24 cellular contexts compared by ENCODE assay signal in the genomic region with DNA sequence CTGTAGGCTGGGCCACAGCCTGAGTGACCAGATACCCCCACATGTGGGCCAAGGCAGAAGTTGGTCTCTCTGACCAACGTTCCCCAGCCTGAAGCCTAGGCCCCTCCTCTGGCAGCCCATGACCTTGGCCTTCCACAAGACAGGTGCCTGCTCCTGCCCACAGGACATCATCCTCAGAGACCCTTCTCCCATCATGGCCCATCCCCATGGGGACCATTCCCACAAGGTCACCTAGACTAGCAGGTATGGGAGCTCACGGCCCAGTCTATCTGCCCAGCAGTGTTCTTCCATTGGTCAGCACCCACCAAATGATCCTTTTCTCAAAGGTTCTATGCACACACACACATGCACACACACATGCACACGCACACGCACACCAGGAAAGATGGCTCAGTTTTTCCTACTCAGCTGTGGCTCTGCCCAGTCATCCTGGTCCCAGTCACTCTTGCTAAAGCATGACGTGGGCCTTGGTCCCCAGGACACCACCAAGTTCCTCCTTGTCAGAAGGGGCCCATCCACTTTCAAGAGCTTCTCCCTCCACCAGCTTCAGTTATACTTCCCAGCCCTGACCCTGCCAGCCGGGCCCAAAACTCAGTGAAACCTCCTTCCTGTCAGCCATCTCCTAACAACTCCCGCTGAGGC.
"Had no signal": no experiment of that assay in that cellular context is flagged by ENCODE, and none has a peak within 500 bp of the region (broad histone marks: within the 10 kb centered on the region; RNA-seq: fewer than 3 reads in every experiment).

No MANE protein-coding gene starts in this region.

- H3K4me1 ChIP-seq: testis, upper lobe of left lung had no signal

- H3K36me3 Mint-ChIP-seq: T-cell had no signal

- H3K27ac Mint-ChIP-seq: nephron, progenitor cell of endocrine pancreas, T-cell had no signal

- H3K4me3 Mint-ChIP-seq: activated T-cell treated with anti-CD3 and anti-CD28 coated beads, Interleukin-2, amount 50 U/mL, for 4 hours; nephron; T-cell had no signal

- H3K9me3 ChIP-seq: testis, upper lobe of left lung had no signal

- H3K36me3 ChIP-seq: upper lobe of left lung had no signal

- H3K4me1 Mint-ChIP-seq: nephron, T-cell had no signal

- ATAC-seq: activated T-cell treated with anti-CD3 and anti-CD28 coated beads, Interleukin-2, amount 50 U/mL, for 4 hours; left ventricle myocardium superior; right cardiac atrium; stimulated activated naive CD8-positive, alpha-beta T cell treated with anti-CD3 and anti-CD28 coated beads, Interleukin-15, Interleukin-2, amounts not matched to agents 100 U/mL and 50 U/mL, for 24 hours; T-cell had no signal

- H3K9me3 Mint-ChIP-seq: activated T-cell treated with anti-CD3 and anti-CD28 coated beads, Interleukin-2, amount 50 U/mL, for 4 hours; nephron; T-cell had no signal

- H3K27me3 ChIP-seq: testis, upper lobe of left lung had no signal

- H3K4me3 ChIP-seq: skin epidermis, testis, upper lobe of left lung had no signal

- H3K27ac ChIP-seq: skin epidermis, testis, upper lobe of left lung had no signal

- DNase-seq: activated CD4-positive, alpha-beta T cell treated with anti-CD3 and anti-CD28 coated beads, Interleukin-2, amount 50 U/mL, for 48 hours; activated CD4-positive, CD25-positive, alpha-beta regulatory T cell treated with anti-CD3 and anti-CD28 coated beads, Interleukin-2, amount 50 U/mL, for 72 hours; activated gamma-delta T cell treated with Interleukin-2 at 50 U/mL for 16 hours; activated T-cell treated with anti-CD3 and anti-CD28 coated beads, Interleukin-2, amount 50 U/mL, for 4 hours; aorta; cerebellar nuclear complex; effector CD8-positive, alpha-beta T cell; foreskin fibroblast; hypothalamus; kidney glomerular epithelial cell; left ventricle myocardium superior; mesenchymal stem cell; occipital lobe; right cardiac atrium; stimulated activated CD4-positive, alpha-beta T cell treated with anti-CD3 and anti-CD28 coated beads, Interleukin-15, amount 100 ng/mL, for 24 hours; stimulated activated CD4-positive, alpha-beta T cell treated with anti-CD3 and anti-CD28 coated beads, Interleukin-4, amount 100 ng/mL, for 1 hour; stimulated activated naive CD8-positive, alpha-beta T cell treated with anti-CD3 and anti-CD28 coated beads, Interleukin-15, Interleukin-2, amounts not matched to agents 100 U/mL and 50 U/mL, for 24 hours; T-cell; T1000; testis; upper lobe of left lung had no signal
